1 cellular context compared by ENCODE assay signal in genomic region chr1:16677552-16678423, GRCh38.
TF ChIP-seq lines count a peak whose summit lies in the region.

No MANE protein-coding gene starts in this region.

TF ChIP-seq in HepG2, 621 proteins besides CTCF, POLR2A, EP300 and RAD21 (continued from another document and continues in another):
- TF ChIP-seq, protein P1, sequence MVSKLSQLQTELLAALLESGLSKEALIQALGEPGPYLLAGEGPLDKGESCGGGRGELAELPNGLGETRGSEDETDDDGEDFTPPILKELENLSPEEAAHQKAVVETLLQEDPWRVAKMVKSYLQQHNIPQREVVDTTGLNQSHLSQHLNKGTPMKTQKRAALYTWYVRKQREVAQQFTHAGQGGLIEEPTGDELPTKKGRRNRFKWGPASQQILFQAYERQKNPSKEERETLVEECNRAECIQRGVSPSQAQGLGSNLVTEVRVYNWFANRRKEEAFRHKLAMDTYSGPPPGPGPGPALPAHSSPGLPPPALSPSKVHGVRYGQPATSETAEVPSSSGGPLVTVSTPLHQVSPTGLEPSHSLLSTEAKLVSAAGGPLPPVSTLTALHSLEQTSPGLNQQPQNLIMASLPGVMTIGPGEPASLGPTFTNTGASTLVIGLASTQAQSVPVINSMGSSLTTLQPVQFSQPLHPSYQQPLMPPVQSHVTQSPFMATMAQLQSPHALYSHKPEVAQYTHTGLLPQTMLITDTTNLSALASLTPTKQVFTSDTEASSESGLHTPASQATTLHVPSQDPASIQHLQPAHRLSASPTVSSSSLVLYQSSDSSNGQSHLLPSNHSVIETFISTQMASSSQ (IDR thresholded peaks at IDR 0.05; ENCODE audit: low read depth) = no peak
- TF ChIP-seq, protein P1 (CRISPR knock-in tag; IDR thresholded peaks at IDR 0.05; ENCODE audit: borderline replicate concordance) = no peak
- TF ChIP-seq ARID4A (CRISPR knock-in tag; IDR thresholded peaks at IDR 0.05; ENCODE audit: borderline replicate concordance) (peak; percentile 44; the same call in 1 of the 2 replicates), RXRB (CRISPR knock-in tag; IDR thresholded peaks at IDR 0.05; ENCODE audit: borderline replicate concordance) (peak; percentile 53; the same call in 1 of the 2 replicates), SAP130 (CRISPR knock-in tag; IDR thresholded peaks at IDR 0.05; ENCODE audit: low read depth) (peak; percentile 69), NR0B2 (CRISPR knock-in tag; IDR thresholded peaks at IDR 0.05) (no peak), DRAP1 (CRISPR knock-in tag; IDR thresholded peaks at IDR 0.05) (peak; percentile 25; the same call in 1 of the 2 replicates), USF2 (IDR thresholded peaks at IDR 0.05; ENCODE audit: low read depth, low read length) (no peak), USF2 (CRISPR knock-in tag; IDR thresholded peaks at IDR 0.05; ENCODE audit: borderline replicate concordance) (no peak), DMTF1 (CRISPR knock-in tag; IDR thresholded peaks at IDR 0.05) (no peak), FOXM1 (CRISPR knock-in tag; IDR thresholded peaks at IDR 0.05) (no peak), NR2F6 (IDR thresholded peaks at IDR 0.05) (peak; percentile 61), NR2F6 (CRISPR knock-in tag; IDR thresholded peaks at IDR 0.05) (peak; percentile 20; the same call in 1 of the 2 replicates), SSRP1 (CRISPR knock-in tag; IDR thresholded peaks at IDR 0.05) (peak; percentile 96), NFIC (IDR thresholded peaks at IDR 0.05; ENCODE audit: low read length) (peak; percentile 64; the same call in 1 of the 2 replicates), ELF4 (CRISPR knock-in tag; IDR thresholded peaks at IDR 0.05; ENCODE audit: borderline replicate concordance) (no peak), ZSCAN31 (CRISPR knock-in tag; IDR thresholded peaks at IDR 0.05; ENCODE audit: low read depth) (no peak), MTF1 (CRISPR knock-in tag; IDR thresholded peaks at IDR 0.05) (no peak), CREM (IDR thresholded peaks at IDR 0.05) (peak; percentile 36; the same call in 1 of the 2 replicates), CREM (CRISPR knock-in tag; IDR thresholded peaks at IDR 0.05) (no peak), ZNF746 (CRISPR knock-in tag; IDR thresholded peaks at IDR 0.05) (no peak), TFAP4 (IDR thresholded peaks at IDR 0.05; ENCODE audit: borderline replicate concordance, low read depth) (no peak), TSC22D2 (CRISPR knock-in tag; IDR thresholded peaks at IDR 0.05; ENCODE audit: borderline replicate concordance) (0 out of 2 replicates have a peak, but pooled peaks have one; percentile 53), ZIK1 (CRISPR knock-in tag; IDR thresholded peaks at IDR 0.05; ENCODE audit: borderline replicate concordance, low read depth) (no peak), ZNF777 (CRISPR knock-in tag; IDR thresholded peaks at IDR 0.05) (no peak), DNMT3B (CRISPR knock-in tag; conservative IDR thresholded peaks at IDR 0.05) (no peak), ZNF263 (CRISPR knock-in tag; IDR thresholded peaks at IDR 0.05) (no peak), HMG20A (CRISPR knock-in tag; IDR thresholded peaks at IDR 0.05; ENCODE audit: borderline replicate concordance) (no peak; the same call in 1 of the 2 replicates), ZNF225 (CRISPR knock-in tag; IDR thresholded peaks at IDR 0.05) (no peak), MBD4 (IDR thresholded peaks at IDR 0.05; ENCODE audit: borderline replicate concordance, low read length) (peak; percentile 78; the same call in 1 of the 2 replicates), NFE2 (CRISPR knock-in tag; IDR thresholded peaks at IDR 0.05) (no peak), NCOA2 (CRISPR knock-in tag; IDR thresholded peaks at IDR 0.05) (peak; percentile 51), DNMT1 (CRISPR knock-in tag; IDR thresholded peaks at IDR 0.05) (no peak), HIVEP1 (CRISPR knock-in tag; IDR thresholded peaks at IDR 0.05) (no peak), SALL1 (CRISPR knock-in tag; IDR thresholded peaks at IDR 0.05) (0 out of 2 replicates have a peak, but pooled peaks have one; percentile 36), CENPBD1 (CRISPR knock-in tag; IDR thresholded peaks at IDR 0.05; ENCODE audit: borderline replicate concordance, low read depth) (no peak), PPARG (CRISPR knock-in tag; conservative IDR thresholded peaks at IDR 0.05) (0 out of 2 replicates have a peak, but pooled peaks have one; percentile 63), NCOR1 (IDR thresholded peaks at IDR 0.05; ENCODE audit: borderline replicate concordance, low read length) (peak; percentile 57; the same call in 1 of the 2 replicates), MEIS2 (CRISPR knock-in tag; IDR thresholded peaks at IDR 0.05) (no peak), KLF13 (CRISPR knock-in tag; IDR thresholded peaks at IDR 0.05) (no peak), RFXANK (CRISPR knock-in tag; IDR thresholded peaks at IDR 0.05) (peak; percentile 14; the same call in 1 of the 2 replicates), ZBTB34 (CRISPR knock-in tag; IDR thresholded peaks at IDR 0.05) (no peak), ZNF761 (CRISPR knock-in tag; conservative IDR thresholded peaks at IDR 0.05) (no peak)
- TF ChIP-seq, protein P2, sequence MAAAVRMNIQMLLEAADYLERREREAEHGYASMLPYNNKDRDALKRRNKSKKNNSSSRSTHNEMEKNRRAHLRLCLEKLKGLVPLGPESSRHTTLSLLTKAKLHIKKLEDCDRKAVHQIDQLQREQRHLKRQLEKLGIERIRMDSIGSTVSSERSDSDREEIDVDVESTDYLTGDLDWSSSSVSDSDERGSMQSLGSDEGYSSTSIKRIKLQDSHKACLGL (CRISPR knock-in tag; IDR thresholded peaks at IDR 0.05) = no peak
- TF ChIP-seq, protein P3, sequence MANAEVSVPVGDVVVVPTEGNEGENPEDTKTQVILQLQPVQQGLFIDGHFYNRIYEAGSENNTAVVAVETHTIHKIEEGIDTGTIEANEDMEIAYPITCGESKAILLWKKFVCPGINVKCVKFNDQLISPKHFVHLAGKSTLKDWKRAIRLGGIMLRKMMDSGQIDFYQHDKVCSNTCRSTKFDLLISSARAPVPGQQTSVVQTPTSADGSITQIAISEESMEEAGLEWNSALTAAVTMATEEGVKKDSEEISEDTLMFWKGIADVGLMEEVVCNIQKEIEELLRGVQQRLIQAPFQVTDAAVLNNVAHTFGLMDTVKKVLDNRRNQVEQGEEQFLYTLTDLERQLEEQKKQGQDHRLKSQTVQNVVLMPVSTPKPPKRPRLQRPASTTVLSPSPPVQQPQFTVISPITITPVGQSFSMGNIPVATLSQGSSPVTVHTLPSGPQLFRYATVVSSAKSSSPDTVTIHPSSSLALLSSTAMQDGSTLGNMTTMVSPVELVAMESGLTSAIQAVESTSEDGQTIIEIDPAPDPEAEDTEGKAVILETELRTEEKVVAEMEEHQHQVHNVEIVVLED (CRISPR knock-in tag; IDR thresholded peaks at IDR 0.05; ENCODE audit: borderline replicate concordance) = no peak
